ENCODE assay signal across 19 cellular contexts in genomic region chr9:16752615-16753014, GRCh38.
"Had no signal": no experiment of that assay in that cellular context is flagged by ENCODE, and none has a peak within 500 bp of the region (broad histone marks: within the 10 kb centered on the region; RNA-seq: fewer than 3 reads in every experiment).

No MANE protein-coding gene starts in this region.

- H3K27ac ChIP-seq: WERI-Rb-1 had no signal

- ATAC-seq: activated CD4-positive, alpha-beta T cell treated with anti-CD3 and anti-CD28 coated beads for 36 hours; activated CD8-positive, alpha-beta T cell treated with anti-CD3 and anti-CD28 coated beads for 36 hours; T-cell had no signal

- DNase-seq: activated CD4-positive, alpha-beta T cell treated with anti-CD3 and anti-CD28 coated beads for 36 hours; activated CD4-positive, alpha-beta T cell treated with anti-CD3 and anti-CD28 coated beads, Interleukin-2, amount 50 U/mL, for 1 hour; activated CD8-positive, alpha-beta memory T cell treated with anti-CD3 and anti-CD28 coated beads, Interleukin-2, amount 50 U/mL, for 4 hours; activated CD8-positive, alpha-beta T cell treated with anti-CD3 and anti-CD28 coated beads for 36 hours; amygdala; NCI-H1092; NCI-H1417 treated with DMSO at 0.1 percent for 48 hours; NCI-H1694; NCI-H2029; NCI-H2107; NCI-H2171 treated with DMSO at 0.1 percent for 48 hours; NCI-H226; NCI-H510A; NCI-H526 treated with DMSO at 0.1 percent for 48 hours; NCI-H82; SIG-M5; T-cell; T-helper 2 cell; WERI-Rb-1 had no signal

- H3K36me3 ChIP-seq: WERI-Rb-1 had no signal
